ENCODE assay signal across 18 cellular contexts in genomic region chr10:75600833-75601232, GRCh38.
"Had no signal": no experiment of that assay in that cellular context is flagged by ENCODE, and none has a peak within 500 bp of the region (broad histone marks: within the 10 kb centered on the region; RNA-seq: fewer than 3 reads in every experiment).

No MANE protein-coding gene starts in this region.

- H3K27me3 ChIP-seq: right atrium auricular region, tibial nerve had no signal

- H3K4me1 Mint-ChIP-seq: activated naive CD8-positive, alpha-beta T cell treated with anti-CD3 and anti-CD28 coated beads, Interleukin-2, amount 50 U/mL, for 24 hours had no signal

- H3K9me3 Mint-ChIP-seq: activated naive CD4-positive, alpha-beta T cell treated with anti-CD3 and anti-CD28 coated beads for 36 hours; activated naive CD8-positive, alpha-beta T cell treated with anti-CD3 and anti-CD28 coated beads, Interleukin-2, amount 50 U/mL, for 24 hours; activated T-helper 2 cell treated with anti-CD3 and anti-CD28 coated beads, Interferon-gamma antibody, Interleukin-2, Interleukin-4, amounts not matched to agents 10 μg/mL and 5 μg/mL and 100 μg/mL, durations not matched to agents 14 hours and 24 hours and 36 hours; T-helper 2 cell treated with Interferon-gamma antibody and Interleukin-4, amounts not matched to agents 5 μg/mL and 100 μg/mL, for 36 hours had no signal

- H3K27ac ChIP-seq: right atrium auricular region had no signal

- H3K4me3 Mint-ChIP-seq: activated naive CD4-positive, alpha-beta T cell treated with anti-CD3 and anti-CD28 coated beads for 36 hours; activated naive CD8-positive, alpha-beta T cell treated with anti-CD3 and anti-CD28 coated beads, Interleukin-2, amount 50 U/mL, for 24 hours; T-helper 2 cell treated with Interferon-gamma antibody and Interleukin-4, amounts not matched to agents 5 μg/mL and 100 μg/mL, for 36 hours had no signal

- H3K27ac Mint-ChIP-seq: activated naive CD4-positive, alpha-beta T cell treated with anti-CD3 and anti-CD28 coated beads for 36 hours; activated naive CD8-positive, alpha-beta T cell treated with anti-CD3 and anti-CD28 coated beads, Interleukin-2, amount 50 U/mL, for 24 hours; activated T-helper 2 cell treated with anti-CD3 and anti-CD28 coated beads, Interferon-gamma antibody, Interleukin-2, Interleukin-4, amounts not matched to agents 10 μg/mL and 5 μg/mL and 100 μg/mL, durations not matched to agents 14 hours and 24 hours and 36 hours; T-helper 2 cell treated with Interferon-gamma antibody and Interleukin-4, amounts not matched to agents 5 μg/mL and 100 μg/mL, for 36 hours had no signal

- H3K4me3 ChIP-seq: right atrium auricular region, tibial nerve had no signal

- ATAC-seq: activated naive CD8-positive, alpha-beta T cell treated with anti-CD3 and anti-CD28 coated beads, Interleukin-2, amount 50 U/mL, for 24 hours had no signal

- DNase-seq: activated CD4-positive, alpha-beta T cell treated with anti-CD3 and anti-CD28 coated beads, Interleukin-2, amount 50 U/mL, for 4 hours; activated CD4-positive, CD25-positive, alpha-beta regulatory T cell treated with anti-CD3 and anti-CD28 coated beads, Interleukin-2, amount 50 U/mL, for 72 hours; activated naive CD4-positive, alpha-beta T cell treated with anti-CD3 and anti-CD28 coated beads for 36 hours; activated naive CD8-positive, alpha-beta T cell treated with anti-CD3 and anti-CD28 coated beads, Interleukin-2, amount 50 U/mL, for 24 hours; activated T-cell treated with anti-CD3 and anti-CD28 coated beads, Interleukin-2, amount 50 U/mL, for 1 hour; aorta; cerebellar nuclear complex; effector memory CD4-positive, alpha-beta T cell; foreskin fibroblast; glutamatergic neuron; hypothalamus; small intestine; stimulated activated CD4-positive, alpha-beta T cell treated with anti-CD3 and anti-CD28 coated beads, Interleukin-4, amount 100 ng/mL, for 24 hours; stimulated activated naive CD4-positive, alpha-beta T cell had no signal

- H3K36me3 ChIP-seq: right atrium auricular region, tibial nerve had no signal

- H3K9me3 ChIP-seq: right atrium auricular region, tibial nerve had no signal
